ENCODE assay signal across 1 cellular context in genomic region chr11:61974766-61975631, GRCh38.
TF ChIP-seq lines count a peak whose summit lies in the region.

No MANE protein-coding gene starts in this region.

TF ChIP-seq in HepG2, 621 proteins besides CTCF, POLR2A, EP300 and RAD21 (continued from another document and continues in another):
- TF ChIP-seq PRDM15 (CRISPR knock-in tag; IDR thresholded peaks at IDR 0.05) (peak; percentile 82), ZNF34 (CRISPR knock-in tag; IDR thresholded peaks at IDR 0.05; ENCODE audit: borderline replicate concordance) (no peak), ZNF678 (CRISPR knock-in tag; IDR thresholded peaks at IDR 0.05) (no peak), ZNF180 (CRISPR knock-in tag; IDR thresholded peaks at IDR 0.05; ENCODE audit: borderline replicate concordance, low read depth) (no peak), PRDM4 (CRISPR knock-in tag; IDR thresholded peaks at IDR 0.05; ENCODE audit: borderline replicate concordance) (no peak), RORA (CRISPR knock-in tag; IDR thresholded peaks at IDR 0.05) (no peak), HNRNPLL (IDR thresholded peaks at IDR 0.05; ENCODE audit: low read depth, low read length, poor library complexity, severe bottlenecking) (no peak), ZNF720 (CRISPR knock-in tag; IDR thresholded peaks at IDR 0.05) (no peak), KDM4B (CRISPR knock-in tag; IDR thresholded peaks at IDR 0.05) (0 out of 2 replicates have a peak, but pooled peaks have one; percentile 47), SOX6 (IDR thresholded peaks at IDR 0.05) (no peak), SOX6 (CRISPR knock-in tag; IDR thresholded peaks at IDR 0.05) (peak; percentile 54), RELA (CRISPR knock-in tag; IDR thresholded peaks at IDR 0.05) (no peak), ESRRA (CRISPR knock-in tag; IDR thresholded peaks at IDR 0.05; ENCODE audit: low read depth) (no peak), ZNF605 (CRISPR knock-in tag; IDR thresholded peaks at IDR 0.05) (no peak), FOXP1 (IDR thresholded peaks at IDR 0.05) (no peak), FOXP1 (CRISPR knock-in tag; IDR thresholded peaks at IDR 0.05) (peak; percentile 30; the same call in 1 of the 2 replicates), RXRA (CRISPR knock-in tag; IDR thresholded peaks at IDR 0.05) (peak; percentile 51; the same call in 1 of the 2 replicates), ZNF234 (CRISPR knock-in tag; conservative IDR thresholded peaks at IDR 0.05) (no peak), ZMYM4 (CRISPR knock-in tag; IDR thresholded peaks at IDR 0.05) (0 out of 2 replicates have a peak, but pooled peaks have one; percentile 12), NCOA2 (CRISPR knock-in tag; IDR thresholded peaks at IDR 0.05) (no peak), KAT7 (CRISPR knock-in tag; IDR thresholded peaks at IDR 0.05; ENCODE audit: borderline replicate concordance) (no peak), ZNF138 (CRISPR knock-in tag; IDR thresholded peaks at IDR 0.05; ENCODE audit: low read depth) (no peak), ZFAT (CRISPR knock-in tag; conservative IDR thresholded peaks at IDR 0.05) (no peak), ZNF616 (CRISPR knock-in tag; IDR thresholded peaks at IDR 0.05; ENCODE audit: low read depth) (no peak), ZHX1 (CRISPR knock-in tag; IDR thresholded peaks at IDR 0.05; ENCODE audit: low read depth) (no peak), ZBTB21 (CRISPR knock-in tag; IDR thresholded peaks at IDR 0.05) (no peak), ZNF224 (CRISPR knock-in tag; IDR thresholded peaks at IDR 0.05) (no peak), ZFP36 (IDR thresholded peaks at IDR 0.05; ENCODE audit: borderline replicate concordance, low read depth, low read length, partially characterized antibody) (no peak), ZNF75D (CRISPR knock-in tag; IDR thresholded peaks at IDR 0.05; ENCODE audit: borderline replicate concordance) (no peak), ISX (CRISPR knock-in tag; conservative IDR thresholded peaks at IDR 0.05) (no peak), ZNF672 (CRISPR knock-in tag; IDR thresholded peaks at IDR 0.05) (no peak), ZNF292 (CRISPR knock-in tag; IDR thresholded peaks at IDR 0.05; ENCODE audit: borderline replicate concordance, low read depth) (no peak), HMGA1 (CRISPR knock-in tag; conservative IDR thresholded peaks at IDR 0.05) (no peak), ZNF431 (CRISPR knock-in tag; IDR thresholded peaks at IDR 0.05; ENCODE audit: borderline replicate concordance, low read depth) (no peak)
- TF ChIP-seq, protein P1, sequence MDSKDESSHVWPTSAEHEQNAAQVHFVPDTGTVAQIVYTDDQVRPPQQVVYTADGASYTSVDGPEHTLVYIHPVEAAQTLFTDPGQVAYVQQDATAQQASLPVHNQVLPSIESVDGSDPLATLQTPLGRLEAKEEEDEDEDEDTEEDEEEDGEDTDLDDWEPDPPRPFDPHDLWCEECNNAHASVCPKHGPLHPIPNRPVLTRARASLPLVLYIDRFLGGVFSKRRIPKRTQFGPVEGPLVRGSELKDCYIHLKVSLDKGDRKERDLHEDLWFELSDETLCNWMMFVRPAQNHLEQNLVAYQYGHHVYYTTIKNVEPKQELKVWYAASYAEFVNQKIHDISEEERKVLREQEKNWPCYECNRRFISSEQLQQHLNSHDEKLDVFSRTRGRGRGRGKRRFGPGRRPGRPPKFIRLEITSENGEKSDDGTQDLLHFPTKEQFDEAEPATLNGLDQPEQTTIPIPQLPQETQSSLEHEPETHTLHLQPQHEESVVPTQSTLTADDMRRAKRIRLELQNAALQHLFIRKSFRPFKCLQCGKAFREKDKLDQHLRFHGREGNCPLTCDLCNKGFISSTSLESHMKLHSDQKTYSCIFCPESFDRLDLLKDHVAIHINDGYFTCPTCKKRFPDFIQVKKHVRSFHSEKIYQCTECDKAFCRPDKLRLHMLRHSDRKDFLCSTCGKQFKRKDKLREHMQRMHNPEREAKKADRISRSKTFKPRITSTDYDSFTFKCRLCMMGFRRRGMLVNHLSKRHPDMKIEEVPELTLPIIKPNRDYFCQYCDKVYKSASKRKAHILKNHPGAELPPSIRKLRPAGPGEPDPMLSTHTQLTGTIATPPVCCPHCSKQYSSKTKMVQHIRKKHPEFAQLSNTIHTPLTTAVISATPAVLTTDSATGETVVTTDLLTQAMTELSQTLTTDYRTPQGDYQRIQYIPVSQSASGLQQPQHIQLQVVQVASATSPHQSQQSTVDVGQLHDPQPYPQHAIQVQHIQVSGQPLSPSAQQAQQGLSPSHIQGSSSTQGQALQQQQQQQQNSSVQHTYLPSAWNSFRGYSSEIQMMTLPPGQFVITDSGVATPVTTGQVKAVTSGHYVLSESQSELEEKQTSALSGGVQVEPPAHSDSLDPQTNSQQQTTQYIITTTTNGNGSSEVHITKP (CRISPR knock-in tag; IDR thresholded peaks at IDR 0.05; ENCODE audit: low read depth), result no peak
- TF ChIP-seq, protein P2, sequence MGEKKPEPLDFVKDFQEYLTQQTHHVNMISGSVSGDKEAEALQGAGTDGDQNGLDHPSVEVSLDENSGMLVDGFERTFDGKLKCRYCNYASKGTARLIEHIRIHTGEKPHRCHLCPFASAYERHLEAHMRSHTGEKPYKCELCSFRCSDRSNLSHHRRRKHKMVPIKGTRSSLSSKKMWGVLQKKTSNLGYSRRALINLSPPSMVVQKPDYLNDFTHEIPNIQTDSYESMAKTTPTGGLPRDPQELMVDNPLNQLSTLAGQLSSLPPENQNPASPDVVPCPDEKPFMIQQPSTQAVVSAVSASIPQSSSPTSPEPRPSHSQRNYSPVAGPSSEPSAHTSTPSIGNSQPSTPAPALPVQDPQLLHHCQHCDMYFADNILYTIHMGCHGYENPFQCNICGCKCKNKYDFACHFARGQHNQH (CRISPR knock-in tag; IDR thresholded peaks at IDR 0.05), result 0 out of 2 replicates have a peak, but pooled peaks have one; percentile 20
- TF ChIP-seq, protein P3, sequence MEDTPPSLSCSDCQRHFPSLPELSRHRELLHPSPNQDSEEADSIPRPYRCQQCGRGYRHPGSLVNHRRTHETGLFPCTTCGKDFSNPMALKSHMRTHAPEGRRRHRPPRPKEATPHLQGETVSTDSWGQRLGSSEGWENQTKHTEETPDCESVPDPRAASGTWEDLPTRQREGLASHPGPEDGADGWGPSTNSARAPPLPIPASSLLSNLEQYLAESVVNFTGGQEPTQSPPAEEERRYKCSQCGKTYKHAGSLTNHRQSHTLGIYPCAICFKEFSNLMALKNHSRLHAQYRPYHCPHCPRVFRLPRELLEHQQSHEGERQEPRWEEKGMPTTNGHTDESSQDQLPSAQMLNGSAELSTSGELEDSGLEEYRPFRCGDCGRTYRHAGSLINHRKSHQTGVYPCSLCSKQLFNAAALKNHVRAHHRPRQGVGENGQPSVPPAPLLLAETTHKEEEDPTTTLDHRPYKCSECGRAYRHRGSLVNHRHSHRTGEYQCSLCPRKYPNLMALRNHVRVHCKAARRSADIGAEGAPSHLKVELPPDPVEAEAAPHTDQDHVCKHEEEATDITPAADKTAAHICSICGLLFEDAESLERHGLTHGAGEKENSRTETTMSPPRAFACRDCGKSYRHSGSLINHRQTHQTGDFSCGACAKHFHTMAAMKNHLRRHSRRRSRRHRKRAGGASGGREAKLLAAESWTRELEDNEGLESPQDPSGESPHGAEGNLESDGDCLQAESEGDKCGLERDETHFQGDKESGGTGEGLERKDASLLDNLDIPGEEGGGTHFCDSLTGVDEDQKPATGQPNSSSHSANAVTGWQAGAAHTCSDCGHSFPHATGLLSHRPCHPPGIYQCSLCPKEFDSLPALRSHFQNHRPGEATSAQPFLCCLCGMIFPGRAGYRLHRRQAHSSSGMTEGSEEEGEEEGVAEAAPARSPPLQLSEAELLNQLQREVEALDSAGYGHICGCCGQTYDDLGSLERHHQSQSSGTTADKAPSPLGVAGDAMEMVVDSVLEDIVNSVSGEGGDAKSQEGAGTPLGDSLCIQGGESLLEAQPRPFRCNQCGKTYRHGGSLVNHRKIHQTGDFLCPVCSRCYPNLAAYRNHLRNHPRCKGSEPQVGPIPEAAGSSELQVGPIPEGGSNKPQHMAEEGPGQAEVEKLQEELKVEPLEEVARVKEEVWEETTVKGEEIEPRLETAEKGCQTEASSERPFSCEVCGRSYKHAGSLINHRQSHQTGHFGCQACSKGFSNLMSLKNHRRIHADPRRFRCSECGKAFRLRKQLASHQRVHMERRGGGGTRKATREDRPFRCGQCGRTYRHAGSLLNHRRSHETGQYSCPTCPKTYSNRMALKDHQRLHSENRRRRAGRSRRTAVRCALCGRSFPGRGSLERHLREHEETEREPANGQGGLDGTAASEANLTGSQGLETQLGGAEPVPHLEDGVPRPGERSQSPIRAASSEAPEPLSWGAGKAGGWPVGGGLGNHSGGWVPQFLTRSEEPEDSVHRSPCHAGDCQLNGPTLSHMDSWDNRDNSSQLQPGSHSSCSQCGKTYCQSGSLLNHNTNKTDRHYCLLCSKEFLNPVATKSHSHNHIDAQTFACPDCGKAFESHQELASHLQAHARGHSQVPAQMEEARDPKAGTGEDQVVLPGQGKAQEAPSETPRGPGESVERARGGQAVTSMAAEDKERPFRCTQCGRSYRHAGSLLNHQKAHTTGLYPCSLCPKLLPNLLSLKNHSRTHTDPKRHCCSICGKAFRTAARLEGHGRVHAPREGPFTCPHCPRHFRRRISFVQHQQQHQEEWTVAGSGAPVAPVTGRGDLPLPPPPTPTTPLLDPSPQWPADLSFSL (CRISPR knock-in tag; IDR thresholded peaks at IDR 0.05), result no peak
- TF ChIP-seq, protein P4, sequence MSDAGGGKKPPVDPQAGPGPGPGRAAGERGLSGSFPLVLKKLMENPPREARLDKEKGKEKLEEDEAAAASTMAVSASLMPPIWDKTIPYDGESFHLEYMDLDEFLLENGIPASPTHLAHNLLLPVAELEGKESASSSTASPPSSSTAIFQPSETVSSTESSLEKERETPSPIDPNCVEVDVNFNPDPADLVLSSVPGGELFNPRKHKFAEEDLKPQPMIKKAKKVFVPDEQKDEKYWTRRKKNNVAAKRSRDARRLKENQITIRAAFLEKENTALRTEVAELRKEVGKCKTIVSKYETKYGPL (CRISPR knock-in tag; IDR thresholded peaks at IDR 0.05), result no peak
